In the genomic region with DNA sequence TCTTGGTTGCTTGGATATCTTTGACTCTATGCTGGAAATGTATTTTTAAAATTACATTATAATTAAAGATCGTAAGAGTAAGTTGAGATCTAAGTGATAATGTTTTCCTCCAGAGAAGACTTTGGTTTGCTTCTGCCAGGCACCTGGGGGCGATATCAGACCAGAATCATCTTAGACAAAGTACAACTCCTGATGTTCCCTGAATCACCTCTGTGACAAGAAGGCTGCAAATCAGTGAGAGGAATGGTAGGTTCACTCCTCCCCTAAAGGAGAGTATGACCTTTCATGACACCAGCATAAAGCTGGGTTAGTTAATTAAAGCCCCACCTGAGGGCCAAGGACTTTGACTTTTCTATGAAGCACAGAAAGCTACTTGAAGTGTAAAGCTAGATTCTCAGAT, we compare ENCODE assay signal across 10 cellular contexts.
DNase-seq lines count a peak whose midpoint lies in the region; ATAC-seq and TF ChIP-seq lines count a peak whose summit lies in the region.
"Had no signal": no experiment of that assay in that cellular context is flagged by ENCODE, and none has a peak within 500 bp of the region (broad histone marks: within the 10 kb centered on the region; RNA-seq: fewer than 3 reads in every experiment).

No MANE protein-coding gene starts in this region.

- peak overlapping the region in 1 of 2 donors; percentile 19 for H3K9ac ChIP-seq in stomach smooth muscle (ENCODE audit: low read length in 2 of 2)
- H3K9ac ChIP-seq: BLaER1 treated with 17β-estradiol and CSF1 and Interleukin-3, amounts not matched to agents 10 nM and 100 nM had no signal

- TF ChIP-seq CTCF in gastroesophageal sphincter (IDR thresholded peaks at IDR 0.05): peak in 3 of 4 experiments; percentile 43 to 61 (median 43)

- DNase-seq in NCI-H446 treated with DMSO at 0.1 percent for 48 hours (lab: John Stamatoyannopoulos, UW) (peak; percentile 4), NCI-H446 (lab: John Stamatoyannopoulos, UW) (no peak), RKO (ENCODE audit: low spot score) (peak; percentile 32)
- no peak for DNase-seq in activated naive CD4-positive, alpha-beta T cell (lab: John Stamatoyannopoulos, UW)
- no peak for DNase-seq in activated naive CD8-positive, alpha-beta T cell treated with anti-CD3 and anti-CD28 coated beads for 36 hours
- no peak for DNase-seq in activated CD8-positive, alpha-beta memory T cell treated with anti-CD3 and anti-CD28 coated beads, Interleukin-2, amount 10 ng/mL, durations not matched to agents 7 days and 5 days

- H3K4me3 ChIP-seq in gastroesophageal sphincter (peak overlapping the region; percentile 43 to 90), stomach smooth muscle (ENCODE audit: low read length in 2 of 2) (peak overlapping the region in 1 of 2 donors; percentile 13)
- H3K4me3 ChIP-seq: BLaER1 treated with 17β-estradiol and CSF1 and Interleukin-3, amounts not matched to agents 10 nM and 100 nM had no signal

- CTCF ChIA-PET in activated CD8-positive, alpha-beta memory T cell treated with anti-CD3 and anti-CD28 coated beads, Interleukin-2, amount 10 ng/mL, durations not matched to agents 7 days and 5 days (lab: Charles Lee): no interaction called here

- no peak for TF ChIP-seq EP300 in gastroesophageal sphincter (IDR thresholded peaks at IDR 0.05)

- TF ChIP-seq POLR2A in gastroesophageal sphincter (IDR thresholded peaks at IDR 0.05): no peak

- H3K4me3 Mint-ChIP-seq in activated naive CD8-positive, alpha-beta T cell treated with anti-CD3 and anti-CD28 coated beads for 36 hours: no peak overlapping the region
- H3K4me3 Mint-ChIP-seq in activated CD8-positive, alpha-beta memory T cell treated with anti-CD3 and anti-CD28 coated beads, Interleukin-2, amount 10 ng/mL, durations not matched to agents 7 days and 5 days: no peak overlapping the region
- H3K4me3 Mint-ChIP-seq: stimulated activated memory B cell treated with anti-CD40 and anti-IgM and Interleukin-4, amounts not matched to agents 10 μg/mL and 1 μg/mL and 100 μg/mL, for 72 hours had no signal

- no peaks in the 10 kb centered on the region for H3K4me1 Mint-ChIP-seq in activated naive CD8-positive, alpha-beta T cell treated with anti-CD3 and anti-CD28 coated beads for 36 hours
- H3K4me1 Mint-ChIP-seq in activated CD8-positive, alpha-beta memory T cell treated with anti-CD3 and anti-CD28 coated beads, Interleukin-2, amount 10 ng/mL, durations not matched to agents 7 days and 5 days: no peaks in the 10 kb centered on the region
- H3K4me1 Mint-ChIP-seq: stimulated activated memory B cell treated with anti-CD40 and anti-IgM and Interleukin-4, amounts not matched to agents 10 μg/mL and 1 μg/mL and 100 μg/mL, for 72 hours had no signal

- H3K36me3 ChIP-seq in gastroesophageal sphincter: no peaks in the 10 kb centered on the region
- H3K36me3 ChIP-seq in stomach smooth muscle (ENCODE audit: control insufficient read depth in 2 of 2, insufficient read depth in 2 of 2, low read length in 2 of 2): no peaks in the 10 kb centered on the region
- H3K36me3 ChIP-seq: BLaER1 treated with 17β-estradiol and CSF1 and Interleukin-3, amounts not matched to agents 10 nM and 100 nM had no signal

- peaks cover 0 to 61% (median 0%) of the 10 kb centered on the region in 3 donors for H3K4me1 ChIP-seq in gastroesophageal sphincter
- peaks cover 4% of the 10 kb centered on the region for H3K4me1 ChIP-seq in stomach smooth muscle (ENCODE audit: control insufficient read depth, insufficient read depth, low read length)
- H3K4me1 ChIP-seq: BLaER1 treated with 17β-estradiol and CSF1 and Interleukin-3, amounts not matched to agents 10 nM and 100 nM had no signal

- H3K9me3 Mint-ChIP-seq in activated naive CD8-positive, alpha-beta T cell treated with anti-CD3 and anti-CD28 coated beads for 36 hours: no peaks in the 10 kb centered on the region
- H3K9me3 Mint-ChIP-seq in activated CD8-positive, alpha-beta memory T cell treated with anti-CD3 and anti-CD28 coated beads, Interleukin-2, amount 10 ng/mL, durations not matched to agents 7 days and 5 days (ENCODE audit: low read depth): no peaks in the 10 kb centered on the region
- H3K9me3 Mint-ChIP-seq: stimulated activated memory B cell treated with anti-CD40 and anti-IgM and Interleukin-4, amounts not matched to agents 10 μg/mL and 1 μg/mL and 100 μg/mL, for 72 hours had no signal

- H3K27ac Mint-ChIP-seq in activated naive CD8-positive, alpha-beta T cell treated with anti-CD3 and anti-CD28 coated beads for 36 hours: no peak overlapping the region
- no peak overlapping the region for H3K27ac Mint-ChIP-seq in activated CD8-positive, alpha-beta memory T cell treated with anti-CD3 and anti-CD28 coated beads, Interleukin-2, amount 10 ng/mL, durations not matched to agents 7 days and 5 days
- H3K27ac Mint-ChIP-seq: stimulated activated memory B cell treated with anti-CD40 and anti-IgM and Interleukin-4, amounts not matched to agents 10 μg/mL and 1 μg/mL and 100 μg/mL, for 72 hours had no signal

- H3K9me3 ChIP-seq in gastroesophageal sphincter (no peaks in the 10 kb centered on the region), stomach smooth muscle (ENCODE audit: control insufficient read depth in 2 of 2, low read length in 2 of 2) (no peaks in the 10 kb centered on the region)
- H3K9me3 ChIP-seq: BLaER1 treated with 17β-estradiol and CSF1 and Interleukin-3, amounts not matched to agents 10 nM and 100 nM had no signal

- H3K36me3 Mint-ChIP-seq in activated naive CD8-positive, alpha-beta T cell treated with anti-CD3 and anti-CD28 coated beads for 36 hours: no peaks in the 10 kb centered on the region
- H3K36me3 Mint-ChIP-seq in activated CD8-positive, alpha-beta memory T cell treated with anti-CD3 and anti-CD28 coated beads, Interleukin-2, amount 10 ng/mL, durations not matched to agents 7 days and 5 days: no peaks in the 10 kb centered on the region
- H3K36me3 Mint-ChIP-seq: stimulated activated memory B cell treated with anti-CD40 and anti-IgM and Interleukin-4, amounts not matched to agents 10 μg/mL and 1 μg/mL and 100 μg/mL, for 72 hours had no signal

- no peaks in the 10 kb centered on the region for H3K27me3 ChIP-seq in gastroesophageal sphincter
- no peaks in the 10 kb centered on the region for H3K27me3 ChIP-seq in stomach smooth muscle (ENCODE audit: control insufficient read depth in 1 of 2, insufficient read depth in 2 of 2, low read length in 2 of 2)
- H3K27me3 ChIP-seq: BLaER1 treated with 17β-estradiol and CSF1 and Interleukin-3, amounts not matched to agents 10 nM and 100 nM had no signal

- H3K27me3 Mint-ChIP-seq in activated naive CD8-positive, alpha-beta T cell treated with anti-CD3 and anti-CD28 coated beads for 36 hours: peaks cover 3% of the 10 kb centered on the region
- H3K27me3 Mint-ChIP-seq in activated CD8-positive, alpha-beta memory T cell treated with anti-CD3 and anti-CD28 coated beads, Interleukin-2, amount 10 ng/mL, durations not matched to agents 7 days and 5 days: no peaks in the 10 kb centered on the region
- H3K27me3 Mint-ChIP-seq: stimulated activated memory B cell treated with anti-CD40 and anti-IgM and Interleukin-4, amounts not matched to agents 10 μg/mL and 1 μg/mL and 100 μg/mL, for 72 hours had no signal

- H3K27ac ChIP-seq in gastroesophageal sphincter (peak overlapping the region; percentile 63 to 99 (median 82)), stomach smooth muscle (ENCODE audit: low read length) (peak overlapping the region; percentile 19)
- H3K27ac ChIP-seq: BLaER1 treated with 17β-estradiol and CSF1 and Interleukin-3, amounts not matched to agents 10 nM and 100 nM had no signal

- no peak for ATAC-seq in gastroesophageal sphincter
- ATAC-seq in activated CD8-positive, alpha-beta memory T cell treated with anti-CD3 and anti-CD28 coated beads, Interleukin-2, amount 10 ng/mL, durations not matched to agents 7 days and 5 days: no peak
- ATAC-seq: stimulated activated memory B cell treated with anti-CD40 and anti-IgM and Interleukin-4, amounts not matched to agents 10 μg/mL and 1 μg/mL and 100 μg/mL, for 72 hours had no signal

- WGBS in gastroesophageal sphincter (ENCODE audit: low coverage in 1 of 2), 2 donors: 20% methylated on average over 2 of the region's 2 CpGs; no CpG with 5 or more reads in 1 of the 2 donors

Comparison
In these comparisons a context has a peak if more than half of its experiments do, and no peak if none do; other contexts are left out.
1. DNase-seq: peak in NCI-H446 treated with DMSO at 0.1 percent for 48 hours (single experiment) and RKO (single experiment); none in NCI-H446 (0 of 2), activated naive CD4-positive, alpha-beta T cell (0 of 4), activated naive CD8-positive, alpha-beta T cell treated with anti-CD3 and anti-CD28 coated beads for 36 hours (single experiment) and activated CD8-positive, alpha-beta memory T cell treated with anti-CD3 and anti-CD28 coated beads, Interleukin-2, amount 10 ng/mL, durations not matched to agents 7 days and 5 days (single experiment).